In the genomic region with DNA sequence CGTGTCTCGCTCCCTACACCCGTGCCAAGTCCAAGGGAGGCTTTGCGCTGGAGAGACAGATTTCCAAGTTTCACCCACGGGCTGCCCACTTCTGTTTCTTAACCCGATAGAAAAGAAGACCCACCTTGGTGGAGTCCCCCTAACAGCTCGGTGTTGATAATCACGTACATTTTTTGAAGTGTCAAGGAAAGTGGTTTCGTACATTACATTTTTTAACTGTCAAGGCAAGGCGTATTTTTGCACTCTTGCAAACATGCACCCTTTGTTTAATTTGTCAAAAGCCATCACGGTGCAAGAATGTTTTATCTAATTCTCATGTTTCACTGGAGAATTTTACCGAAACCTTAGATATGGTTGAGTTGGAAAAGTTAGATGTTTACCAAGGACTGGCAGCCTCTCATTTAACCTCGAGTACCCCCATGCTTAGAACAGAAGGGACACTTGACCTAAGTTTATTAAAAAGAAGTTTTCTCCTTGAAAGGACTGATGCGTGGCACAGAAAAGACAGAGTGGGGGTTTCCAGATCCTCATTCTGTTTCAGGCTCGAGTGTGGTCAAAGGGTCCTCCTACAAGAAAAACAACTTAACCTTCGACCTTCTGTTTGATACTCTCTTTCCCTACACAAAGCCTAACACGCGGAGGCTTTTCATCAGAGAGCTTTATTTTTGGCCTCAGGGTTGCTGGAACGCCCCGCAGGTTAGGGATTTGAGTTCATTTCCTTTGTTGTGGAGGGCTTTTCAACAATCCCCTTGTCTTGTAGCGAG, we compare ENCODE assay signal across 8 cellular contexts. TPM values are rescaled to one million over a fixed set of nuclear protein-coding genes. Genes with fewer than 3 reads are reported as not detected.
DNase-seq lines count a peak whose midpoint lies in the region; ATAC-seq and TF ChIP-seq lines count a peak whose summit lies in the region.

No MANE protein-coding gene starts in this region.

- no peaks in the 10 kb centered on the region for H3K79me1 ChIP-seq in H9 (ENCODE audit: insufficient read depth, low read depth, low read length, poor library complexity, severe bottlenecking)

- H3K4me3 Mint-ChIP-seq in H9: peak overlapping the region; percentile 61 to 82

- intact Hi-C loops in sciatic nerve (cut with DNase I): no loop called here

- H3K9me3 ChIP-seq in H9 (ENCODE audit: control insufficient read depth, low read depth, low read length) (no peaks in the 10 kb centered on the region), gastroesophageal sphincter (no peaks in the 10 kb centered on the region)

- H2AFZ ChIP-seq in H9 (ENCODE audit: low read length): no peak overlapping the region

- H3K36me3 Mint-ChIP-seq in H9 (ENCODE audit: insufficient read depth in 1 of 3, low read depth in 3 of 3): no peaks in the 10 kb centered on the region; a peak in 2 of 7 replicates

- no peak overlapping the region for H2BK5ac ChIP-seq in H9 (ENCODE audit: insufficient read length, low read length)

- H3K4me3 ChIP-seq in gastroesophageal sphincter: peak overlapping the region; percentile 37 to 58

- no peak overlapping the region for H2AK5ac ChIP-seq in H9 (ENCODE audit: insufficient read length, low read length)

- no peak overlapping the region for H3K18ac ChIP-seq in H9 (ENCODE audit: insufficient read length, low read depth, low read length)

- no peaks in the 10 kb centered on the region for H3K9me3 Mint-ChIP-seq in H9

- no peak overlapping the region for H2BK120ac ChIP-seq in H9 (ENCODE audit: low read depth, low read length, poor library complexity, severe bottlenecking)

- ATAC-seq in gastroesophageal sphincter (no peak), sciatic nerve (no peak), GM18907 (IDR thresholded peaks at IDR 0.05; ENCODE audit: unreplicated experiment) (no peak), HG03045 (IDR thresholded peaks at IDR 0.05; ENCODE audit: unreplicated experiment) (no peak)

- TF ChIP-seq CTCF in H9 (conservative IDR thresholded peaks at IDR 0.05): no peak
- TF ChIP-seq CTCF in gastroesophageal sphincter (IDR thresholded peaks at IDR 0.05): no peak

- H3K27ac ChIP-seq in H9 (ENCODE audit: insufficient read length, low read depth, low read length): no peak overlapping the region
- peak overlapping the region; percentile 57 to 82 (median 80) for H3K27ac ChIP-seq in gastroesophageal sphincter

- no peak overlapping the region for H3T11ph ChIP-seq in H9 (ENCODE audit: low read length)

- peak overlapping the region; percentile 4 for H3K9ac ChIP-seq in H9 (ENCODE audit: extremely low read depth, insufficient read length, low read length)

- H3K4me2 ChIP-seq in H9 (ENCODE audit: insufficient read depth, insufficient read length, low read length): peak overlapping the region; percentile 80

- H3K4me1 Mint-ChIP-seq in H9: peaks cover 31 to 41% of the 10 kb centered on the region in 2 experiments

- H4K20me1 ChIP-seq in H9 (ENCODE audit: control insufficient read depth, insufficient read depth, insufficient read length): no peaks in the 10 kb centered on the region

- TF ChIP-seq POLR2A in gastroesophageal sphincter (IDR thresholded peaks at IDR 0.05): no peak

- H3K79me2 ChIP-seq in H9 (ENCODE audit: insufficient read depth, low read length): no peaks in the 10 kb centered on the region

- TF ChIP-seq EP300 in gastroesophageal sphincter (IDR thresholded peaks at IDR 0.05): no peak

- peaks cover 75% of the 10 kb centered on the region for H3K27me3 Mint-ChIP-seq in H9 (ENCODE audit: low read depth)

- H3K27me3 ChIP-seq in H9 (ENCODE audit: insufficient read depth, low read length) (peaks cover 4% of the 10 kb centered on the region; the same call in 1 of the 2 replicates), gastroesophageal sphincter (no peaks in the 10 kb centered on the region)

- DNase-seq in H9: peak; percentile 32
- peak; percentile 18 for DNase-seq in SK-N-DZ (ENCODE audit: low spot score)
- DNase-seq in sciatic nerve (ENCODE audit: low spot score): peak; percentile 63
- DNase-seq in epidermal melanocyte (ENCODE audit: insufficient read length, low spot score): no peak
- no peak for DNase-seq in NCI-H2029 (lab: John Stamatoyannopoulos, UW)

- H3K23me2 ChIP-seq in H9 (ENCODE audit: insufficient read length, low read depth, low read length, poor library complexity, severe bottlenecking): peaks cover 6% of the 10 kb centered on the region

- WGBS in H9 (ENCODE audit: extremely low coverage, insufficient read length, low lambda C conversion rate): no CpG with 5 or more reads among the region's 21 CpGs
- 13 to 16% methylated on average over 16 to 19 of the region's 21 CpGs for WGBS in gastroesophageal sphincter (ENCODE audit: low coverage in 1 of 2), 2 donors

- no peak overlapping the region for H3K56ac ChIP-seq in H9 (ENCODE audit: insufficient read length, low read depth, low read length)

- no peak overlapping the region for H3K4ac ChIP-seq in H9 (ENCODE audit: low read depth, low read length)

- H3K23ac ChIP-seq in H9 (ENCODE audit: insufficient read length, low read depth, low read length): no peak overlapping the region

- no peak overlapping the region for H3K27ac Mint-ChIP-seq in H9

- no peaks in the 10 kb centered on the region for H3K36me3 ChIP-seq in gastroesophageal sphincter

- no peak overlapping the region for H4K5ac ChIP-seq in H9 (ENCODE audit: insufficient read length, low read depth, low read length)

- no peak overlapping the region for H2BK12ac ChIP-seq in H9 (ENCODE audit: insufficient read length, low read depth, low read length)

- no peak overlapping the region for H4K8ac ChIP-seq in H9 (replicated peaks; ENCODE audit: insufficient read length, low read depth, low read length)

- no peak overlapping the region for H2BK15ac ChIP-seq in H9 (ENCODE audit: low read depth, low read length)

- no peak overlapping the region for H4K91ac ChIP-seq in H9 (ENCODE audit: insufficient read length, low read depth, low read length)

- H2BK20ac ChIP-seq in H9 (ENCODE audit: low read depth, low read length, poor library complexity, severe bottlenecking): no peak overlapping the region

- H3K4me1 ChIP-seq in H9 (ENCODE audit: insufficient read depth, low read length) (peaks cover 4% of the 10 kb centered on the region; the same call in 1 of the 2 replicates), gastroesophageal sphincter (peaks cover 0 to 59% (median 11%) of the 10 kb centered on the region in 3 donors)

- H3K14ac ChIP-seq in H9 (ENCODE audit: insufficient read depth, low read length): no peak overlapping the region

RNA-seq across cellular contexts. Expression of gene GXYLT2, which starts 0.9 kb away (rescaled TPM):
- total RNA-seq in H9 (2021) (2.0 and 2.6 TPM in 2 replicates), gastroesophageal sphincter (1 to 10 TPM; 6.1 to 7.9 (median 7.0) TPM), sciatic nerve (22.7 TPM)
- polyA plus RNA-seq in SK-N-DZ (2014; cell fraction: cytosol; rRNA removed): 1.2 and 2.2 TPM in 2 replicates
- 1.4 and 3.7 TPM in 2 replicates for polyA plus RNA-seq in SK-N-DZ (2014; cell fraction: nucleus; rRNA removed)

RNA-seq across cellular contexts. Expression of gene SHQ1, which starts 40.5 kb away (rescaled TPM):
- total RNA-seq in H9 (2021) (28.2 and 32.5 TPM in 2 replicates), gastroesophageal sphincter (10 to 100 TPM in 2 of 4 donors, 1 to 10 TPM in 2; 7.0 to 17.1 (median 11.2) TPM), sciatic nerve (16.2 TPM)
- 17.1 and 23.3 TPM in 2 replicates for polyA plus RNA-seq in SK-N-DZ (2014; cell fraction: cytosol; rRNA removed)
- 11.5 and 13.0 TPM in 2 replicates for polyA plus RNA-seq in SK-N-DZ (2014; cell fraction: nucleus; rRNA removed)

Comparison
In these comparisons a context has a peak if more than half of its experiments do, and no peak if none do; other contexts are left out.
1. DNase-seq: peak in H9 (single experiment), SK-N-DZ (single experiment) and sciatic nerve (single experiment); none in epidermal melanocyte (single experiment) and NCI-H2029 (single experiment).